ENCODE assay signal across 12 cellular contexts in genomic region chr1:214438530-214438929, GRCh38.
A peak's percentile ranks its signal among the peaks of the same experiment; 100 is the strongest.
DNase-seq lines count a peak whose midpoint lies in the region; ATAC-seq, FAIRE-seq and TF ChIP-seq lines count a peak whose summit lies in the region.
"Had no signal": no experiment of that assay in that cellular context is flagged by ENCODE, and none has a peak within 500 bp of the region (broad histone marks: within the 10 kb centered on the region; RNA-seq: fewer than 3 reads in every experiment).

No MANE protein-coding gene starts in this region.

- TF ChIP-seq CTCF in WERI-Rb-1 (IDR thresholded peaks at IDR 0.05; ENCODE audit: low read depth, low read length) (no peak), nephron progenitor cell (IDR thresholded peaks at IDR 0.05) (no peak)

- FAIRE-seq in GM19239 (lab: Jason Lieb, UNC) = no peak

- H3K27me3 ChIP-seq in WERI-Rb-1 (ENCODE audit: insufficient read depth, low read depth, severe bottlenecking) = no peaks in the 10 kb centered on the region
- H3K27me3 ChIP-seq: right atrium auricular region, SJSA1 had no signal

- H3K4me3 Mint-ChIP-seq in nephron progenitor cell = no peak overlapping the region

- no peaks in the 10 kb centered on the region for H3K9me3 Mint-ChIP-seq in nephron progenitor cell

- peaks cover 34% of the 10 kb centered on the region for H3K36me3 Mint-ChIP-seq in nephron progenitor cell (ENCODE audit: low read depth)

- ATAC-seq in GM18867 (IDR thresholded peaks at IDR 0.05; ENCODE audit: unreplicated experiment) = peak; percentile 25
- peak; percentile 35 for ATAC-seq in HG02678 (IDR thresholded peaks at IDR 0.05; ENCODE audit: unreplicated experiment)

- no peaks in the 10 kb centered on the region for H3K36me3 ChIP-seq in WERI-Rb-1
- H3K36me3 ChIP-seq: right atrium auricular region had no signal

- H3K27me3 Mint-ChIP-seq in nephron progenitor cell (ENCODE audit: low read depth, poor library complexity) = peaks cover 8% of the 10 kb centered on the region

- peak overlapping the region; percentile 95 for H3K27ac Mint-ChIP-seq in nephron progenitor cell

- H3K9me3 ChIP-seq in WERI-Rb-1 (ENCODE audit: severe bottlenecking) = peaks cover 3% of the 10 kb centered on the region
- H3K9me3 ChIP-seq: right atrium auricular region, SJSA1 had no signal

- H3K4me1 Mint-ChIP-seq in nephron progenitor cell = peaks cover 50% of the 10 kb centered on the region

- peak overlapping the region; percentile 80 for H3K27ac ChIP-seq in WERI-Rb-1
- H3K27ac ChIP-seq: SJSA1 had no signal

- DNase-seq in WERI-Rb-1 (no peak), nephron progenitor cell (no peak), SW 1271 (lab: John Stamatoyannopoulos, UW) (no peak), COLO829 (ENCODE audit: low spot score) (no peak), GM19239 (ENCODE audit: insufficient read length, low spot score) (no peak), foreskin melanocyte (no peak)
- DNase-seq: caudate nucleus, GDM1 had no signal

- no peak overlapping the region for H3K4me3 ChIP-seq in WERI-Rb-1 (ENCODE audit: low read depth, low read length)
- H3K4me3 ChIP-seq: right atrium auricular region, SJSA1 had no signal
